11 cellular contexts compared by ENCODE assay signal in the genomic region with DNA sequence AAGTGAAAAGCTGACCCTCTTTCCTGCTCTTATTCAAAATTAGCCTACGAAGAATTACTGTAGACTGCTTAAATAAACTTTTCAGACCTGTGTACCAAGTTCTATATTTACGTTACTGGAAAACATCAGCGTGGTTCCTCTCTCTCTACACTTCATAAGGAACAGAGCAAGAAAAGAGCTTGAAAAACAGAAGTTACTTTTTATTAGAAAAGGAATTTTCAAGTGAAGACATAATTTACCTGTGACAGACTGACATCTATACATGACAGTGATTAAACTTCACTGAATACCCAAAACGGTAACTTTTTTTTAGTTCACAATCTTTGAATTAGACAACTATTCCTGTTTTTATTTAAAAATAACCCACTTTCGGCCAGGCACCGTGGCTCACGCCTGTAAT. TPM values are rescaled to one million over a fixed set of nuclear protein-coding genes. Genes with fewer than 3 reads are reported as not detected.
DNase-seq lines count a peak whose midpoint lies in the region; ATAC-seq and TF ChIP-seq lines count a peak whose summit lies in the region.
"Had no signal": no experiment of that assay in that cellular context is flagged by ENCODE, and none has a peak within 500 bp of the region (broad histone marks: within the 10 kb centered on the region; RNA-seq: fewer than 3 reads in every experiment).

No MANE protein-coding gene starts in this region.

- no peak for TF ChIP-seq CTCF in ascending aorta (IDR thresholded peaks at IDR 0.05)

- ATAC-seq in GM18909 (IDR thresholded peaks at IDR 0.05; ENCODE audit: poor library complexity, unreplicated experiment): no peak
- ATAC-seq: natural killer cell treated with Interleukin-12 subunit alpha and Interleukin-12 subunit beta and Interleukin-15 and Interleukin-18, amount 100 ng/mL, for 72 hours had no signal

- H3K4me3 ChIP-seq in GM08714 (ENCODE audit: low read length): peak overlapping the region; percentile 25; the same call in 1 of the 2 replicates
- peak overlapping the region; percentile 58 to 79 for H3K4me3 ChIP-seq in ascending aorta
- H3K4me3 ChIP-seq in iPS-20b (ENCODE audit: low read length): peak overlapping the region; percentile 53
- H3K4me3 ChIP-seq in skeletal muscle satellite cell (ENCODE audit: low read length): peak overlapping the region; percentile 86

- H3K4me1 ChIP-seq in ascending aorta (peaks cover 0 to 22% of the 10 kb centered on the region in 2 donors), iPS-20b (ENCODE audit: insufficient read depth, low read length) (peaks cover 23% of the 10 kb centered on the region), skeletal muscle satellite cell (ENCODE audit: control insufficient read depth, insufficient read depth, low read length) (peaks cover 29% of the 10 kb centered on the region)

- H3K27ac ChIP-seq in ascending aorta: peak overlapping the region; percentile 56 to 100
- H3K27ac ChIP-seq in iPS-20b (ENCODE audit: low read length): no peak overlapping the region

- H3K4me2 ChIP-seq in skeletal muscle satellite cell (ENCODE audit: low read length): peak overlapping the region; percentile 76

- H3K27me3 ChIP-seq in ascending aorta (no peaks in the 10 kb centered on the region), iPS-20b (ENCODE audit: insufficient read depth, low read length) (no peaks in the 10 kb centered on the region), skeletal muscle satellite cell (ENCODE audit: control insufficient read depth, insufficient read depth, low read length) (no peaks in the 10 kb centered on the region)

- H3K9me3 ChIP-seq in ascending aorta: no peaks in the 10 kb centered on the region
- no peaks in the 10 kb centered on the region for H3K9me3 ChIP-seq in iPS-20b (ENCODE audit: insufficient read depth, low read depth, low read length)
- no peaks in the 10 kb centered on the region for H3K9me3 ChIP-seq in skeletal muscle satellite cell (replicated peaks; ENCODE audit: low read length)

- intact Hi-C loops in ascending aorta (cut with DNase I): loop anchor here (5.0 to 10.0 kb wide), 4 partner anchors 43 to 275 kb away; a partner anchor contains a TSS

- H3K9ac ChIP-seq in iPS-20b (ENCODE audit: low read depth, low read length): peak overlapping the region; percentile 50; the same call in 1 of the 2 replicates
- peak overlapping the region; percentile 90 for H3K9ac ChIP-seq in skeletal muscle satellite cell (ENCODE audit: low read depth, low read length)

- H3K36me3 ChIP-seq in ascending aorta: no peaks in the 10 kb centered on the region
- peaks cover 10% of the 10 kb centered on the region; the same call in 1 of the 2 replicates for H3K36me3 ChIP-seq in iPS-20b (ENCODE audit: insufficient read depth, low read depth, low read length)
- H3K36me3 ChIP-seq in skeletal muscle satellite cell (ENCODE audit: insufficient read depth, low read length): peaks cover 10% of the 10 kb centered on the region

- DNase-seq in ascending aorta (ENCODE audit: low spot score in 2 of 2) (no peak), Ammon's horn (ENCODE audit: low spot score) (no peak), GM19238 (ENCODE audit: insufficient read length, low spot score) (no peak)
- no peak for DNase-seq in stimulated activated CD4-positive, alpha-beta T cell treated with anti-CD3 and anti-CD28 coated beads, Interleukin-4, amount 100 ng/mL, for 24 hours
- DNase-seq: activated B cell treated with CpG ODN at 0.5 μM for 24 hours, dermis blood vessel endothelial cell had no signal

RNA-seq across cellular contexts. Expression of a gene that starts 2.7 kb away (rescaled TPM):
- 103 TPM for total RNA-seq in ascending aorta
- total RNA-seq in skeletal muscle satellite cell (2012; rRNA removed): 68.6 and 129 TPM in 2 replicates

Comparison
In these comparisons a context has a peak if more than half of its experiments do, and no peak if none do; other contexts are left out.
1. H3K4me3 ChIP-seq: peak in every context shown above with its lines; median percentile 86 in skeletal muscle satellite cell; 68 in ascending aorta; 53 in iPS-20b; 25 in GM08714.